In genomic region chr13:72782717-72783116, GRCh38 we compare ENCODE assay signal across 8 cellular contexts. TPM values are rescaled to one million over a fixed set of nuclear protein-coding genes. Genes with fewer than 3 reads are reported as not detected.
A peak's percentile ranks its signal among the peaks of the same experiment; 100 is the strongest.
DNase-seq lines count a peak whose midpoint lies in the region; ATAC-seq and TF ChIP-seq lines count a peak whose summit lies in the region.

No MANE protein-coding gene starts in this region.

- intact Hi-C loops in PC-3 (cut with micrococcal nuclease) = no loop called here

- H3F3A ChIP-seq in GM23248 (ENCODE audit: insufficient read depth) (no peaks in the 10 kb centered on the region; the same call in none of the 2 replicates), PC-3 (ENCODE audit: low read length, unreplicated experiment) (no peaks in the 10 kb centered on the region)

- CTCF ChIA-PET in PC-3 (lab: Charles Lee) = no interaction called here
- CTCF ChIA-PET in GM10248 (lab: Yijun Ruan, JAX) = no interaction called here

- H3K9me3 Mint-ChIP-seq in endodermal cell (no peaks in the 10 kb centered on the region), osteocyte (ENCODE audit: unreplicated experiment) (no peaks in the 10 kb centered on the region)

- H3K4me1 Mint-ChIP-seq in endodermal cell = peaks cover 16% of the 10 kb centered on the region
- peaks cover 41% of the 10 kb centered on the region for H3K4me1 Mint-ChIP-seq in osteocyte (ENCODE audit: unreplicated experiment)

- H4K20me1 ChIP-seq in GM23248 (ENCODE audit: insufficient read depth) = no peaks in the 10 kb centered on the region
- peaks cover 10% of the 10 kb centered on the region for H4K20me1 ChIP-seq in PC-3 (ENCODE audit: low read length)

- H3K9me2 ChIP-seq in GM23248 (ENCODE audit: insufficient read depth) = no peaks in the 10 kb centered on the region
- H3K9me2 ChIP-seq in PC-3 (replicated peaks; ENCODE audit: low read length) = no peaks in the 10 kb centered on the region

- H3K36me3 ChIP-seq in GM23248 (ENCODE audit: low read depth) = peaks cover 9% of the 10 kb centered on the region
- H3K36me3 ChIP-seq in PC-3 (ENCODE audit: low read depth, low read length) = peaks cover 7% of the 10 kb centered on the region; the same call in 1 of the 2 replicates
- H3K36me3 ChIP-seq in endodermal cell (ENCODE audit: control insufficient read depth, insufficient read depth, low read length) = peaks cover 21% of the 10 kb centered on the region

- DNase-seq in GM23248 = peak; percentile 45
- DNase-seq in PC-3 = no peak
- DNase-seq in endodermal cell = no peak
- no peak for DNase-seq in osteocyte (ENCODE audit: extremely low spot score, unreplicated experiment)
- no peak for DNase-seq in NCI-H1048 (lab: John Stamatoyannopoulos, UW)
- no peak for DNase-seq in GM10248 (ENCODE audit: extremely low spot score)
- no peak for DNase-seq in stimulated activated CD4-positive, alpha-beta T cell treated with anti-CD3 and anti-CD28 coated beads, Interleukin-2, amount 100 ng/mL, for 24 hours
- DNase-seq in omental fat pad (ENCODE audit: low spot score) = no peak

- H3K27me3 Mint-ChIP-seq in endodermal cell (ENCODE audit: insufficient read depth) = no peaks in the 10 kb centered on the region
- no peaks in the 10 kb centered on the region for H3K27me3 Mint-ChIP-seq in osteocyte (ENCODE audit: unreplicated experiment)

- no peaks in the 10 kb centered on the region for H3K27me3 ChIP-seq in GM23248 (replicated peaks; ENCODE audit: insufficient read depth)
- no peaks in the 10 kb centered on the region for H3K27me3 ChIP-seq in PC-3 (ENCODE audit: low read length)
- H3K27me3 ChIP-seq in endodermal cell (ENCODE audit: control insufficient read depth, insufficient read depth, low read length, poor library complexity, severe bottlenecking) = no peaks in the 10 kb centered on the region

- peak overlapping the region; percentile 98 for H2AFZ ChIP-seq in GM23248
- H2AFZ ChIP-seq in PC-3 (ENCODE audit: low read length) = peak overlapping the region; percentile 87

- H3K36me3 Mint-ChIP-seq in endodermal cell (ENCODE audit: low read depth) (peaks cover 19% of the 10 kb centered on the region), osteocyte (ENCODE audit: unreplicated experiment) (peaks cover 23% of the 10 kb centered on the region)

- peak overlapping the region; percentile 97 for H3K4me3 Mint-ChIP-seq in endodermal cell
- H3K4me3 Mint-ChIP-seq in osteocyte (ENCODE audit: unreplicated experiment) = peak overlapping the region; percentile 95

- in situ Hi-C loops in GM23248 (cut with MboI) = no loop called here

- TF ChIP-seq CTCF in PC-3 (conservative IDR thresholded peaks at IDR 0.05; ENCODE audit: low read depth, low read length) = no peak
- TF ChIP-seq CTCF in endodermal cell (conservative IDR thresholded peaks at IDR 0.05) = no peak
- no peak for TF ChIP-seq CTCF in osteocyte (IDR thresholded peaks at IDR 0.05)
- no peak for TF ChIP-seq CTCF in GM10248 (IDR thresholded peaks at IDR 0.05; ENCODE audit: control extremely low read depth, extremely low read depth, low read depth, missing control alignments)
- TF ChIP-seq CTCF in omental fat pad (IDR thresholded peaks at IDR 0.05) = no peak

- H3K9ac ChIP-seq in GM23248 = peak overlapping the region; percentile 93
- peak overlapping the region; percentile 82 for H3K9ac ChIP-seq in PC-3 (ENCODE audit: low read length)
- peak overlapping the region; percentile 80 for H3K9ac ChIP-seq in endodermal cell (ENCODE audit: extremely low read depth, low read length, poor library complexity, severe bottlenecking)

- ATAC-seq in PC-3 (no peak), omental fat pad (ENCODE audit: low FRiP score) (no peak)

- peaks cover 96% of the 10 kb centered on the region for H3K79me2 ChIP-seq in GM23248 (ENCODE audit: insufficient read depth)
- peaks cover 73% of the 10 kb centered on the region for H3K79me2 ChIP-seq in PC-3 (ENCODE audit: low read length)

- H3K4me2 ChIP-seq in GM23248 (ENCODE audit: unreplicated experiment) (peak overlapping the region; percentile 84), PC-3 (ENCODE audit: low read length) (peak overlapping the region; percentile 97)

- H3K4me1 ChIP-seq in GM23248 (ENCODE audit: insufficient read depth) (peaks cover 16% of the 10 kb centered on the region), PC-3 (ENCODE audit: insufficient read depth, low read length) (peaks cover 8% of the 10 kb centered on the region), endodermal cell (ENCODE audit: control insufficient read depth, insufficient read depth, low read length) (peaks cover 4% of the 10 kb centered on the region)

- peak overlapping the region; percentile 98 for H3K27ac Mint-ChIP-seq in endodermal cell
- peak overlapping the region; percentile 97 for H3K27ac Mint-ChIP-seq in osteocyte (ENCODE audit: unreplicated experiment)

- 2% methylated on average over 7 of the region's 7 CpGs for WGBS in GM23248 (ENCODE audit: low coverage in 1 of 2, low lambda C conversion rate in 2 of 2, missing lambda C conversion rate in 2 of 2), 2 experiments
- 12 to 20% methylated on average over 1 to 4 of the region's 7 CpGs for WGBS in endodermal cell (ENCODE audit: insufficient coverage in 1 of 2, insufficient read length in 1 of 2), 2 experiments

- POLR2A ChIA-PET in PC-3 (lab: Charles Lee; ENCODE audit: unreplicated experiment) = no interaction called here
- POLR2A ChIA-PET in GM10248 (lab: Yijun Ruan, JAX) = no interaction called here

- H3K4me3 ChIP-seq in GM23248 = peak overlapping the region; percentile 100
- peak overlapping the region; percentile 91 for H3K4me3 ChIP-seq in PC-3 (ENCODE audit: low read length)
- peak overlapping the region; percentile 99 for H3K4me3 ChIP-seq in endodermal cell (ENCODE audit: low read length)

- H3K9me3 ChIP-seq in GM23248 (ENCODE audit: low read depth) (no peaks in the 10 kb centered on the region), PC-3 (ENCODE audit: low read length) (no peaks in the 10 kb centered on the region), endodermal cell (ENCODE audit: control insufficient read depth, low read length) (no peaks in the 10 kb centered on the region)

- BruUV-seq in PC-3 (replicated peaks; lab: Mats Ljungman, UMichigan) = no TSS peak

- peak overlapping the region; percentile 76 for H3K27ac ChIP-seq in GM23248
- H3K27ac ChIP-seq in PC-3 (ENCODE audit: low read length) = no peak overlapping the region
- H3K27ac ChIP-seq in endodermal cell (ENCODE audit: low read depth, low read length) = peak overlapping the region; percentile 82

RNA-seq across cellular contexts. Expression of gene PIBF1, which starts 0.8 kb away (rescaled TPM):
- 15.2 and 20.4 TPM in 2 replicates for total RNA-seq in GM23248 (2014; rRNA removed; shearing (Covaris generic))
- 14.8 and 17.0 TPM in 2 replicates for polyA plus RNA-seq in GM23248 (2016; fragmentation: Nextera tagmentation; extraction: Ambion mirVana)
- total RNA-seq in PC-3 (2014; rRNA removed) (4.8 and 7.9 TPM in 2 replicates), endodermal cell (10 to 100 TPM; 25.6 to 35.2 TPM), osteocyte (22.6 and 28.7 TPM in 2 replicates), omental fat pad (10 to 100 TPM; 12.0 to 25.2 (median 14.8) TPM)
- polyA plus RNA-seq in endodermal cell (2013, experiment 1 of 2) = 15.4 TPM
- polyA plus RNA-seq in endodermal cell (2013, experiment 2 of 2) = 18.0 TPM

RNA-seq across cellular contexts. Expression of gene DIS3, which starts 1.0 kb away (rescaled TPM):
- total RNA-seq in GM23248 (2014; rRNA removed; shearing (Covaris generic)) = 28.2 and 31.0 TPM in 2 replicates
- 17.3 and 18.9 TPM in 2 replicates for polyA plus RNA-seq in GM23248 (2016; fragmentation: Nextera tagmentation; extraction: Ambion mirVana)
- total RNA-seq in PC-3 (2014; rRNA removed) (25.5 and 29.0 TPM in 2 replicates), endodermal cell (10 to 100 TPM; 32.9 to 36.9 TPM), osteocyte (30.8 and 31.6 TPM in 2 replicates), omental fat pad (10 to 100 TPM; 22.9 to 42.0 (median 24.8) TPM)
- polyA plus RNA-seq in endodermal cell (2013, experiment 1 of 2) = 32.6 TPM
- polyA plus RNA-seq in endodermal cell (2013, experiment 2 of 2) = 32.5 TPM

RNA-seq across cellular contexts. Expression of gene BORA, which starts 55.0 kb away (rescaled TPM):
- 4.9 and 7.2 TPM in 2 replicates for total RNA-seq in GM23248 (2014; rRNA removed; shearing (Covaris generic))
- 4.4 and 5.5 TPM in 2 replicates for polyA plus RNA-seq in GM23248 (2016; fragmentation: Nextera tagmentation; extraction: Ambion mirVana)
- total RNA-seq in PC-3 (2014; rRNA removed) (9.5 and 11.1 TPM in 2 replicates), endodermal cell (10 to 100 TPM; 14.4 to 22.5 TPM), osteocyte (2.0 and 3.3 TPM in 2 replicates), omental fat pad (1 to 10 TPM; 2.0 to 4.6 (median 3.9) TPM)
- polyA plus RNA-seq in endodermal cell (2013, experiment 1 of 2) = 29.2 TPM
- 27.9 TPM for polyA plus RNA-seq in endodermal cell (2013, experiment 2 of 2)

RNA-seq across cellular contexts. Expression of gene MZT1, which starts 55.3 kb away (rescaled TPM):
- 27.2 and 31.1 TPM in 2 replicates for total RNA-seq in GM23248 (2014; rRNA removed; shearing (Covaris generic))
- 22.9 and 24.3 TPM in 2 replicates for polyA plus RNA-seq in GM23248 (2016; fragmentation: Nextera tagmentation; extraction: Ambion mirVana)
- total RNA-seq in PC-3 (2014; rRNA removed) = 7.9 and 17.0 TPM in 2 replicates
- 10 to 100 TPM; 22.0 to 27.5 TPM for total RNA-seq in endodermal cell
- 50.5 TPM for polyA plus RNA-seq in endodermal cell (2013, experiment 1 of 2)
- 54.3 TPM for polyA plus RNA-seq in endodermal cell (2013, experiment 2 of 2)
- total RNA-seq in osteocyte = 8.5 and 8.7 TPM in 2 replicates
- 1 to 10 TPM; 4.2 to 5.8 (median 5.2) TPM for total RNA-seq in omental fat pad
